Comparison of ENCODE assay signal across 28 cellular contexts in the genomic region with DNA sequence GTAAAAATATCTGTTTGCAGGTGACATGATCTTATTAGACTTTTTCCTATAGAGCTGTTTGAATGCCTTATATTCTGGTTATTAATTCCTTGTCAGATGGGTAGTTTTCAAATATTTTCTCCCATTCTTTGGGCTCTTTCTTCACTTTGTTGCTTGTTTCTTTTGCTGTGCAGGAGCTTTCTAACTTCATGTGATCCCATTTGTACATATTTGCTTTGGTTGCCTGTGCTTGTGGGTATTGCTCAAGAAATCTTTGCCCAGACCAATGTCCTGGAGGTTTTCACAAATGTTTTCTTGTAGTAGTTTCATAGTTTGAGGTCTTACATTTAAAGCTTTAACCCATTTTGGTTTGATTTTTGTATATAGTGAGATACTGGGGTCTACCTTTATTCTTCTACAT.
"Had no signal": no experiment of that assay in that cellular context is flagged by ENCODE, and none has a peak within 500 bp of the region (broad histone marks: within the 10 kb centered on the region; RNA-seq: fewer than 3 reads in every experiment).

No MANE protein-coding gene starts in this region.

- FAIRE-seq: bronchial epithelial cell had no signal

- H3K4me1 ChIP-seq: ascending aorta, esophagus squamous epithelium, gastroesophageal sphincter had no signal

- DNase-seq: activated CD4-positive, alpha-beta memory T cell treated with anti-CD3 and anti-CD28 coated beads for 36 hours; activated CD4-positive, alpha-beta T cell treated with anti-CD3 and anti-CD28 coated beads for 36 hours; activated CD4-positive, alpha-beta T cell treated with anti-CD3 and anti-CD28 coated beads, Interleukin-2, amount 10 ng/mL, durations not matched to agents 24 days and 14 days; activated CD4-positive, CD25-positive, alpha-beta regulatory T cell; activated CD4-positive, CD25-positive, alpha-beta regulatory T cell treated with anti-CD3 and anti-CD28 coated beads, Interleukin-2, amount 50 U/mL, for 72 hours; activated CD8-positive, alpha-beta memory T cell treated with anti-CD3 and anti-CD28 coated beads, Interleukin-2, amount 10 ng/mL, durations not matched to agents 7 days and 5 days; activated CD8-positive, alpha-beta memory T cell treated with anti-CD3 and anti-CD28 coated beads, Interleukin-2, amount 50 U/mL, for 4 hours; activated CD8-positive, alpha-beta T cell treated with anti-CD3 and anti-CD28 coated beads, Interleukin-2, amount 10 ng/mL, durations not matched to agents 7 days and 5 days; activated gamma-delta T cell; activated naive CD4-positive, alpha-beta T cell; activated naive CD4-positive, alpha-beta T cell treated with anti-CD3 and anti-CD28 coated beads, Interleukin-2, amount 10 ng/mL, durations not matched to agents 7 days and 5 days; activated naive CD8-positive, alpha-beta T cell treated with anti-CD3 and anti-CD28 coated beads, Interleukin-2, amount 10 ng/mL, durations not matched to agents 7 days and 5 days; activated T-cell treated with anti-CD3 and anti-CD28 coated beads, Interleukin-2, amount 50 U/mL, for 1 hour; activated T-cell treated with anti-CD3 and anti-CD28 coated beads, Interleukin-2, amount 50 U/mL, for 72 hours; brain microvascular endothelial cell; caudate nucleus; cortex of kidney; dermis blood vessel endothelial cell; effector CD4-positive, alpha-beta T cell; effector memory CD8-positive, alpha-beta T cell; esophagus squamous epithelium; foreskin melanocyte; T-helper 2 cell had no signal

- H3K36me3 ChIP-seq: ascending aorta, brain microvascular endothelial cell, esophagus squamous epithelium, gastroesophageal sphincter had no signal

- H3K27me3 ChIP-seq: ascending aorta, brain microvascular endothelial cell, esophagus squamous epithelium, gastroesophageal sphincter had no signal

- H3K27ac ChIP-seq: ascending aorta, brain microvascular endothelial cell, epithelial cell of prostate, esophagus squamous epithelium, gastroesophageal sphincter had no signal

- H3K9me3 ChIP-seq: esophagus squamous epithelium, gastroesophageal sphincter had no signal

- ATAC-seq: activated CD4-positive, alpha-beta T cell treated with anti-CD3 and anti-CD28 coated beads for 36 hours; activated CD8-positive, alpha-beta memory T cell treated with anti-CD3 and anti-CD28 coated beads, Interleukin-2, amount 10 ng/mL, durations not matched to agents 7 days and 5 days; activated CD8-positive, alpha-beta T cell treated with anti-CD3 and anti-CD28 coated beads, Interleukin-2, amount 10 ng/mL, durations not matched to agents 7 days and 5 days; activated naive CD4-positive, alpha-beta T cell treated with anti-CD3 and anti-CD28 coated beads, Interleukin-2, amount 50 U/mL, for 72 hours; activated T-cell treated with anti-CD3 and anti-CD28 coated beads, Interleukin-2, amount 50 U/mL, for 72 hours; effector memory CD8-positive, alpha-beta T cell; gastroesophageal sphincter had no signal

- H3K4me3 ChIP-seq: ascending aorta, esophagus squamous epithelium, gastroesophageal sphincter had no signal
